11 cellular contexts compared by ENCODE assay signal in the genomic region with DNA sequence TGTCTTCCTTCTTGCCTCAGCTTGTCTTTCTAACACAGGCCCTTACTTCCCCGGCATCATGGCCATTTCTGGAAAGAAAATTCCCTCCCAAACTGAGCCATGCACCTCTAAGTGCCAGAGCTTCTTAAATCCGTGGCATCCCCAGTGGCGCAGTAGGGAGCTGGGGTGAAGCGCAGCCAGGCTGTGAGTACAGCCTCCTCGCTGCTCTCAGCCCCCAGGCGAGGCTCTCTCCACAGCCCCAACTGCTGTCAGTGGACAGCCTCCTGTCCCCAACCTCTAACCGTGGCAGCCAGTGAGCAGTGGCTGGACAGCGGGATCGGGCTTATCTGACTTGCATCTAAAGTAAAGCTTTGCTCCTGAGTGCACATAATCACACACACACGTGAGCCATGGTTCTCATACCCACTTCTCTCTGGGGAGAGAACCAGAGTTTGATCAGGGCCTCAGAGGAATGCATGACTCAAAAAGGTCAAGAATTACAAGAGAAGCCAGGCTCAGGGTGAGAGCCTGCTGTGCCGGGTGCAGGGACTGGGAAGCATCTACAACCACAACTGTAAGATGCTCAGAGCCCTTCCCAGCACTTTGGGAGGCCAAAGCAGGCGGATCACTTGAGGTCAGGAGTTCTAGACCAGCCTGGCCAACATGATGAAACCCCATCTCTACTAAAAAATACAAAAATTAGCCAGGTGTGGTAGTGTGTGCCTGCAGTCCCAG. TPM values are rescaled to one million over a fixed set of nuclear protein-coding genes. Genes with fewer than 3 reads are reported as not detected.
DNase-seq lines count a peak whose midpoint lies in the region; ATAC-seq and TF ChIP-seq lines count a peak whose summit lies in the region.
"Had no signal": no experiment of that assay in that cellular context is flagged by ENCODE, and none has a peak within 500 bp of the region (broad histone marks: within the 10 kb centered on the region; RNA-seq: fewer than 3 reads in every experiment).

No MANE protein-coding gene starts in this region.

- H3K27ac ChIP-seq in ovary: no peak overlapping the region
- H3K27ac ChIP-seq: HL-60 had no signal

- H3K27me3 Mint-ChIP-seq in neural crest cell (ENCODE audit: low read depth): no peaks in the 10 kb centered on the region

- peak; percentile 22 for DNase-seq in BJ (ENCODE audit: low read depth)
- DNase-seq in MG63: peak; percentile 73
- DNase-seq in epithelial cell of esophagus (ENCODE audit: low read depth): peak; percentile 12
- DNase-seq in neural crest cell (ENCODE audit: low read depth, low spot score): no peak
- no peak for DNase-seq in GM19238 (ENCODE audit: insufficient read length, low spot score)
- no peak for DNase-seq in ovary
- DNase-seq: left colon, NCI-H1417 treated with DMSO at 0.1 percent for 48 hours had no signal

- H3K27ac Mint-ChIP-seq in neural crest cell (ENCODE audit: unreplicated experiment): peak overlapping the region; percentile 57

- ATAC-seq in HG03196 (IDR thresholded peaks at IDR 0.05; ENCODE audit: unreplicated experiment) (no peak), GM21576 (IDR thresholded peaks at IDR 0.05; ENCODE audit: unreplicated experiment) (no peak)
- ATAC-seq: left colon had no signal

- H3K36me3 Mint-ChIP-seq in neural crest cell (ENCODE audit: low read depth): peaks cover 5% of the 10 kb centered on the region

- H3K27me3 ChIP-seq in BJ (ENCODE audit: control insufficient read depth, insufficient read depth, low read length) (no peaks in the 10 kb centered on the region), MG63 (no peaks in the 10 kb centered on the region), ovary (no peaks in the 10 kb centered on the region)

- no peaks in the 10 kb centered on the region for H3K4me1 ChIP-seq in ovary (ENCODE audit: insufficient read depth)

- TF ChIP-seq EP300 in ovary (IDR thresholded peaks at IDR 0.05): no peak

- H3K4me1 Mint-ChIP-seq in neural crest cell: peaks cover 21% of the 10 kb centered on the region

- H3K4me3 ChIP-seq in BJ (ENCODE audit: low read depth, low read length) (no peak overlapping the region), MG63 (no peak overlapping the region), epithelial cell of esophagus (ENCODE audit: low read length) (no peak overlapping the region), ovary (no peak overlapping the region)

- H3K4me3 Mint-ChIP-seq in neural crest cell: no peak overlapping the region

- POLR2A ChIA-PET in BJ (lab: Charles Lee): no interaction called here

- TF ChIP-seq POLR2A in ovary (IDR thresholded peaks at IDR 0.05): no peak

- CTCF ChIA-PET in BJ (lab: Yijun Ruan, JAX): interaction anchor here (0.7 to 1.4 kb wide), 2 partner anchors 12 to 135 kb away, joined by 3 to 4 read pairs; no protein-coding TSS in a partner anchor

- intact Hi-C loops in ovary (cut with DNase I): no loop called here

- H3K36me3 ChIP-seq in BJ (ENCODE audit: control insufficient read depth, insufficient read depth, low read length): peaks cover 3% of the 10 kb centered on the region
- H3K36me3 ChIP-seq in MG63: no peaks in the 10 kb centered on the region
- no peaks in the 10 kb centered on the region for H3K36me3 ChIP-seq in ovary

- H3K9me3 Mint-ChIP-seq in neural crest cell: no peaks in the 10 kb centered on the region

- whole genome bisulfite sequencing in ovary, 3 donors: 80 to 87% (median 84%) methylated on average over 12 of the region's 12 CpGs

- H3K9me3 ChIP-seq in MG63 (no peaks in the 10 kb centered on the region; the same call in 1 of the 2 replicates), ovary (no peaks in the 10 kb centered on the region)

- no peak for TF ChIP-seq CTCF in BJ (IDR thresholded peaks at IDR 0.05; ENCODE audit: insufficient read depth, low read depth, low read length)
- TF ChIP-seq CTCF in epithelial cell of esophagus (IDR thresholded peaks at IDR 0.05; ENCODE audit: insufficient read depth, low read depth, low read length, missing control alignments): no peak
- no peak for TF ChIP-seq CTCF in neural crest cell (conservative IDR thresholded peaks at IDR 0.05)
- TF ChIP-seq CTCF in ovary (IDR thresholded peaks at IDR 0.05): no peak

RNA-seq across cellular contexts. Expression of a gene that starts 50.7 kb away (rescaled TPM):
- polyA plus RNA-seq in BJ (2011; rRNA removed) (10.8 and 11.5 TPM in 2 replicates), ovary (10 to 100 TPM in 1 of 2 donors, 1 to 10 TPM in 1; 4.3 to 14.1 TPM)
- 13.8 and 22.9 TPM in 2 replicates for polyA minus RNA-seq in BJ (2011; rRNA and poly(A)+ RNA removed)
- total RNA-seq in MG63 (2014; rRNA removed; shearing (Covaris generic); ENCODE audit: low replicate concordance): 2.4 and 6.2 TPM in 2 replicates
- total RNA-seq in neural crest cell (21.8 and 23.3 TPM in 2 replicates), ovary (10 to 100 TPM in 4 of 7 donors, 1 to 10 TPM in 3; 7.7 to 19.3 (median 11.6) TPM)

Comparison
In these comparisons a context has a peak if more than half of its experiments do, and no peak if none do; other contexts are left out.
1. DNase-seq: peak in BJ (single experiment), MG63 (single experiment) and epithelial cell of esophagus (single experiment); none in neural crest cell (single experiment), GM19238 (single experiment) and ovary (0 of 5).